In the genomic region with DNA sequence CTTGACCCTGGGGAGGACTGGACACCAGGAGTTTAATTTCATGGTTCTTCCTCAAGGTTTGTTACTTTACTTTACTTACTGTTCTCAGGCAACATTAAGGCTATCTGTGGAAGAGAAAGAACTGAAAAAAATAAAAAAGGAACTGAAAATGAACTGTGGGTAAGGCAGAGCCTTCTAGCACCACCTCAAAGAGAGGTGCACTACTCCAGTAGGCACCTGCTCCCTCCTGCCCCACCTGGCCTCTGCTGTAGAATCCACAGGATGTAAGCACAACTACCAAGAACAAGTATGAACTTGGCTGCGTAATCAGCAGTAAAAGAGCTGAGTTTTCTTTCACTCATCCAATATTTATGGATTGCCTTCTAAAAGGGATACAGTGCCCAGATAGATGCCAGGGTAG, we compare ENCODE assay signal across 1 cellular context.
TF ChIP-seq lines count a peak whose summit lies in the region.

No MANE protein-coding gene starts in this region.

TF ChIP-seq in liver, 16 proteins besides CTCF, POLR2A, EP300 and RAD21 (continued from another document):
- TF ChIP-seq, protein P1, sequence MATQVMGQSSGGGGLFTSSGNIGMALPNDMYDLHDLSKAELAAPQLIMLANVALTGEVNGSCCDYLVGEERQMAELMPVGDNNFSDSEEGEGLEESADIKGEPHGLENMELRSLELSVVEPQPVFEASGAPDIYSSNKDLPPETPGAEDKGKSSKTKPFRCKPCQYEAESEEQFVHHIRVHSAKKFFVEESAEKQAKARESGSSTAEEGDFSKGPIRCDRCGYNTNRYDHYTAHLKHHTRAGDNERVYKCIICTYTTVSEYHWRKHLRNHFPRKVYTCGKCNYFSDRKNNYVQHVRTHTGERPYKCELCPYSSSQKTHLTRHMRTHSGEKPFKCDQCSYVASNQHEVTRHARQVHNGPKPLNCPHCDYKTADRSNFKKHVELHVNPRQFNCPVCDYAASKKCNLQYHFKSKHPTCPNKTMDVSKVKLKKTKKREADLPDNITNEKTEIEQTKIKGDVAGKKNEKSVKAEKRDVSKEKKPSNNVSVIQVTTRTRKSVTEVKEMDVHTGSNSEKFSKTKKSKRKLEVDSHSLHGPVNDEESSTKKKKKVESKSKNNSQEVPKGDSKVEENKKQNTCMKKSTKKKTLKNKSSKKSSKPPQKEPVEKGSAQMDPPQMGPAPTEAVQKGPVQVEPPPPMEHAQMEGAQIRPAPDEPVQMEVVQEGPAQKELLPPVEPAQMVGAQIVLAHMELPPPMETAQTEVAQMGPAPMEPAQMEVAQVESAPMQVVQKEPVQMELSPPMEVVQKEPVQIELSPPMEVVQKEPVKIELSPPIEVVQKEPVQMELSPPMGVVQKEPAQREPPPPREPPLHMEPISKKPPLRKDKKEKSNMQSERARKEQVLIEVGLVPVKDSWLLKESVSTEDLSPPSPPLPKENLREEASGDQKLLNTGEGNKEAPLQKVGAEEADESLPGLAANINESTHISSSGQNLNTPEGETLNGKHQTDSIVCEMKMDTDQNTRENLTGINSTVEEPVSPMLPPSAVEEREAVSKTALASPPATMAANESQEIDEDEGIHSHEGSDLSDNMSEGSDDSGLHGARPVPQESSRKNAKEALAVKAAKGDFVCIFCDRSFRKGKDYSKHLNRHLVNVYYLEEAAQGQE (IDR thresholded peaks at IDR 0.05): no peak
- no peak for TF ChIP-seq HNF4G (IDR thresholded peaks at IDR 0.05)
- no peak for TF ChIP-seq TAF1 (conservative IDR thresholded peaks at IDR 0.05)
- TF ChIP-seq RXRA (IDR thresholded peaks at IDR 0.05): no peak
- TF ChIP-seq, protein P2, sequence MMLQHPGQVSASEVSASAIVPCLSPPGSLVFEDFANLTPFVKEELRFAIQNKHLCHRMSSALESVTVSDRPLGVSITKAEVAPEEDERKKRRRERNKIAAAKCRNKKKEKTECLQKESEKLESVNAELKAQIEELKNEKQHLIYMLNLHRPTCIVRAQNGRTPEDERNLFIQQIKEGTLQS (IDR thresholded peaks at IDR 0.05): no peak
- no peak for TF ChIP-seq SP1 (IDR thresholded peaks at IDR 0.05)
- TF ChIP-seq JUND (IDR thresholded peaks at IDR 0.05): no peak
- no peak for TF ChIP-seq FOXA2 (IDR thresholded peaks at IDR 0.05)
- TF ChIP-seq HNF4A (conservative IDR thresholded peaks at IDR 0.05): no peak
- no peak for TF ChIP-seq YY1 (IDR thresholded peaks at IDR 0.05)
